Comparison of ENCODE assay signal across 16 cellular contexts in the genomic region with DNA sequence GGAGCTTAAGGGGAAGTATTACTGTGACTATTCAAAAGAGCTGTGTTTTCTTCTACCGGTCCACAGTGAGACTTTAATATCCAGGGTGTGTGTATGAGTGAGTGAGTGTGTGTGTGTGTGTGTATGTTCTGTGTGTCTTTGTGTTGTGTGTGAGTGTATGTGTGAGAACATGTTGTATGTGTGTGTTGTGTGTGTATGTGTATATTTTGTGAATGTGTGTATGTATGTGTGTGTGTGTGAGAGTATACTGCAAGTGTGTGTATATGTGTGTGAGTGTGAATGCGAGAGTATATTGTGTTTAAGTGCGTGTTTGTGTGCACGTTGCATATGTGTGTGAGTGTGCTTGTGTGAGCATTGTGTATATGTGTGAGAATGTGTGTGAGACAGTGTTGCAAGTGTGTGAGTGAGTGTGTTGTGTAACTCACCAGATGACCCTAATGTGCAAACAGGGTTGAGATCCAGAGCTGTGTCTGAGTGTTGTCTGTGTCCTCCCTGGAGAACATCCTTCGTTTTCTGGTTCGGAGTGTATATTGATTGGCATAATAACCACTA.
"Had no signal": no experiment of that assay in that cellular context is flagged by ENCODE, and none has a peak within 500 bp of the region (broad histone marks: within the 10 kb centered on the region; RNA-seq: fewer than 3 reads in every experiment).

No MANE protein-coding gene starts in this region.

- ATAC-seq: activated naive CD8-positive, alpha-beta T cell treated with anti-CD3 and anti-CD28 coated beads, Interleukin-2, amount 50 U/mL, for 24 hours had no signal

- H3K4me1 ChIP-seq: uterus had no signal

- H3K36me3 Mint-ChIP-seq: immature natural killer cell had no signal

- H3K79me2 ChIP-seq: parathyroid adenoma had no signal

- H3K4me3 ChIP-seq: esophagus squamous epithelium, uterus had no signal

- H3K9me3 ChIP-seq: esophagus squamous epithelium, uterus had no signal

- H3K27ac ChIP-seq: esophagus squamous epithelium, parathyroid adenoma, uterus had no signal

- DNase-seq: activated CD4-positive, alpha-beta T cell treated with anti-CD3 and anti-CD28 coated beads for 1 hour; activated CD4-positive, alpha-beta T cell treated with anti-CD3 and anti-CD28 coated beads, Interleukin-2, amount 50 U/mL, for 48 hours; activated naive CD4-positive, alpha-beta T cell treated with anti-CD3 and anti-CD28 coated beads for 36 hours; activated naive CD8-positive, alpha-beta T cell treated with anti-CD3 and anti-CD28 coated beads, Interleukin-2, amount 50 U/mL, for 24 hours; aorta; esophagus squamous epithelium; foreskin fibroblast; head of caudate nucleus; immature natural killer cell; stimulated activated CD4-positive, alpha-beta T cell treated with anti-CD3 and anti-CD28 coated beads, Interleukin-12 subunit alpha, Interleukin-12 subunit beta, amount 100 ng/mL, for 4 hours; stimulated activated CD4-positive, alpha-beta T cell treated with anti-CD3 and anti-CD28 coated beads, Interleukin-2, amount 100 ng/mL, for 24 hours; T-helper 9 cell; uterus had no signal

- H3K4me1 Mint-ChIP-seq: activated naive CD8-positive, alpha-beta T cell treated with anti-CD3 and anti-CD28 coated beads, Interleukin-2, amount 50 U/mL, for 24 hours had no signal

- H3K9me3 Mint-ChIP-seq: activated naive CD4-positive, alpha-beta T cell treated with anti-CD3 and anti-CD28 coated beads for 36 hours; activated naive CD8-positive, alpha-beta T cell treated with anti-CD3 and anti-CD28 coated beads, Interleukin-2, amount 50 U/mL, for 24 hours; activated T-helper 2 cell treated with anti-CD3 and anti-CD28 coated beads, Interferon-gamma antibody, Interleukin-2, Interleukin-4, amounts not matched to agents 10 μg/mL and 5 μg/mL and 100 μg/mL, durations not matched to agents 14 hours and 24 hours and 36 hours; neural crest cell had no signal

- H3K9ac ChIP-seq: parathyroid adenoma had no signal

- H3K4me3 Mint-ChIP-seq: activated naive CD4-positive, alpha-beta T cell treated with anti-CD3 and anti-CD28 coated beads for 36 hours; activated naive CD8-positive, alpha-beta T cell treated with anti-CD3 and anti-CD28 coated beads, Interleukin-2, amount 50 U/mL, for 24 hours; immature natural killer cell; neural crest cell had no signal

- H3K36me3 ChIP-seq: esophagus squamous epithelium, uterus had no signal

- H3K27ac Mint-ChIP-seq: activated naive CD4-positive, alpha-beta T cell treated with anti-CD3 and anti-CD28 coated beads for 36 hours; activated naive CD8-positive, alpha-beta T cell treated with anti-CD3 and anti-CD28 coated beads, Interleukin-2, amount 50 U/mL, for 24 hours; activated T-helper 2 cell treated with anti-CD3 and anti-CD28 coated beads, Interferon-gamma antibody, Interleukin-2, Interleukin-4, amounts not matched to agents 10 μg/mL and 5 μg/mL and 100 μg/mL, durations not matched to agents 14 hours and 24 hours and 36 hours; immature natural killer cell had no signal

- H3K27me3 ChIP-seq: esophagus squamous epithelium, uterus had no signal
